13 cellular contexts compared by ENCODE assay signal in genomic region chr5:68548959-68549676, GRCh38.
A peak's percentile ranks its signal among the peaks of the same experiment; 100 is the strongest.
DNase-seq lines count a peak whose midpoint lies in the region; ATAC-seq, FAIRE-seq and TF ChIP-seq lines count a peak whose summit lies in the region.
"Had no signal": no experiment of that assay in that cellular context is flagged by ENCODE, and none has a peak within 500 bp of the region (broad histone marks: within the 10 kb centered on the region; RNA-seq: fewer than 3 reads in every experiment).

No MANE protein-coding gene starts in this region.

- peak; percentile 60 to 66 for ATAC-seq in stimulated activated naive B cell treated with anti-CD40 and anti-IgM and Interleukin-4, amounts not matched to agents 10 μg/mL and 1 μg/mL and 100 μg/mL, for 72 hours (replicated peaks)
- ATAC-seq in HG03520 (IDR thresholded peaks at IDR 0.05; ENCODE audit: unreplicated experiment) (no peak), GM19023 (IDR thresholded peaks at IDR 0.05; ENCODE audit: unreplicated experiment) (no peak)
- no peak for ATAC-seq in activated CD8-positive, alpha-beta T cell treated with anti-CD3 and anti-CD28 coated beads for 36 hours

- H3K27ac ChIP-seq in fibroblast of lung (ENCODE audit: insufficient read depth, low read length): no peak overlapping the region
- H3K27ac ChIP-seq: HL-60 had no signal

- no peaks in the 10 kb centered on the region for H3K79me2 ChIP-seq in fibroblast of lung (ENCODE audit: control insufficient read depth, insufficient read depth, low read length)

- no peak overlapping the region for H3K4me2 ChIP-seq in fibroblast of lung (ENCODE audit: extremely low read depth, insufficient read depth, low read length)

- peak overlapping the region; percentile 7 for H3K27ac Mint-ChIP-seq in stimulated activated naive B cell treated with anti-CD40 and anti-IgM and Interleukin-4, amounts not matched to agents 10 μg/mL and 1 μg/mL and 100 μg/mL, for 72 hours
- no peak overlapping the region for H3K27ac Mint-ChIP-seq in activated CD8-positive, alpha-beta T cell treated with anti-CD3 and anti-CD28 coated beads for 36 hours
- H3K27ac Mint-ChIP-seq: activated B cell treated with CpG ODN at 0.5 μM for 24 hours had no signal

- CTCF ChIA-PET in HEK293T (lab: Yijun Ruan, JAX): no interaction called here
- CTCF ChIA-PET in activated CD8-positive, alpha-beta T cell treated with anti-CD3 and anti-CD28 coated beads for 36 hours (lab: Charles Lee): no interaction called here

- intact Hi-C loops in activated CD8-positive, alpha-beta T cell treated with anti-CD3 and anti-CD28 coated beads for 36 hours (cut with micrococcal nuclease): no loop called here

- DNase-seq in HEK293T (ENCODE audit: extremely low spot score): no peak
- DNase-seq in RCC 7860 (ENCODE audit: low spot score): peak; percentile 74
- peak; percentile 82 to 90 for DNase-seq in fibroblast of lung (ENCODE audit: low read depth in 2 of 2)
- no peak for DNase-seq in stimulated activated naive B cell treated with anti-CD40 and anti-IgM and Interleukin-4, amounts not matched to agents 10 μg/mL and 1 μg/mL and 100 μg/mL, for 72 hours
- no peak for DNase-seq in activated CD8-positive, alpha-beta T cell treated with anti-CD3 and anti-CD28 coated beads for 36 hours
- DNase-seq: activated B cell treated with CpG ODN at 0.5 μM for 24 hours; activated effector memory CD4-positive, alpha-beta T cell treated with Interleukin-2 at 50 U/mL for 16 hours; DMS 273 treated with DMSO at 0.1 percent for 48 hours; NCI-H1417 treated with DMSO at 0.1 percent for 48 hours had no signal

- H3K9ac ChIP-seq in fibroblast of lung (ENCODE audit: insufficient read depth, low read length): no peak overlapping the region

- TF ChIP-seq CTCF in fibroblast of lung (conservative IDR thresholded peaks at IDR 0.05 in 1 of 2, IDR thresholded peaks at IDR 0.05 in 1 of 2; ENCODE audit: low read depth in 1 of 2, low read length in 2 of 2): no peak
- TF ChIP-seq CTCF in activated CD8-positive, alpha-beta T cell treated with anti-CD3 and anti-CD28 coated beads for 36 hours (IDR thresholded peaks at IDR 0.05): no peak

- POLR2A ChIA-PET in HEK293T (lab: Yijun Ruan, JAX): interaction anchor here (0.7 kb wide), 1 partner anchor 184 kb away, joined by 3 read pairs; no protein-coding TSS in a partner anchor
- POLR2A ChIA-PET in activated CD8-positive, alpha-beta T cell treated with anti-CD3 and anti-CD28 coated beads for 36 hours (lab: Charles Lee): no interaction called here

- H3K27me3 ChIP-seq in fibroblast of lung (ENCODE audit: control insufficient read depth, insufficient read depth, low read length): no peaks in the 10 kb centered on the region

- H3K36me3 ChIP-seq in fibroblast of lung (ENCODE audit: control insufficient read depth, insufficient read depth, low read length): no peaks in the 10 kb centered on the region

- H3K9me3 Mint-ChIP-seq in stimulated activated naive B cell treated with anti-CD40 and anti-IgM and Interleukin-4, amounts not matched to agents 10 μg/mL and 1 μg/mL and 100 μg/mL, for 72 hours: no peaks in the 10 kb centered on the region
- H3K9me3 Mint-ChIP-seq in activated CD8-positive, alpha-beta T cell treated with anti-CD3 and anti-CD28 coated beads for 36 hours: no peaks in the 10 kb centered on the region
- H3K9me3 Mint-ChIP-seq: activated B cell treated with CpG ODN at 0.5 μM for 24 hours had no signal

- no peaks in the 10 kb centered on the region for H4K20me1 ChIP-seq in fibroblast of lung (ENCODE audit: control insufficient read depth, extremely low read depth, insufficient read depth, low read length)

- FAIRE-seq in RCC 7860 (lab: Jason Lieb, UNC): peak; percentile 41
- FAIRE-seq: colon had no signal

- H3K36me3 Mint-ChIP-seq in stimulated activated naive B cell treated with anti-CD40 and anti-IgM and Interleukin-4, amounts not matched to agents 10 μg/mL and 1 μg/mL and 100 μg/mL, for 72 hours: peaks cover 0 to 3% of the 10 kb centered on the region in 2 donors
- H3K36me3 Mint-ChIP-seq in activated CD8-positive, alpha-beta T cell treated with anti-CD3 and anti-CD28 coated beads for 36 hours (ENCODE audit: low read depth): no peaks in the 10 kb centered on the region

- H2AFZ ChIP-seq in fibroblast of lung (ENCODE audit: low read length): no peak overlapping the region

- H3K4me3 ChIP-seq in fibroblast of lung (replicated peaks in 1 of 4; ENCODE audit: control extremely low read depth in 1 of 4, insufficient read depth in 1 of 4, low read depth in 3 of 4, low read length in 4 of 4): no peak overlapping the region

- H3K4me3 Mint-ChIP-seq in stimulated activated naive B cell treated with anti-CD40 and anti-IgM and Interleukin-4, amounts not matched to agents 10 μg/mL and 1 μg/mL and 100 μg/mL, for 72 hours: no peak overlapping the region
- H3K4me3 Mint-ChIP-seq in activated CD8-positive, alpha-beta T cell treated with anti-CD3 and anti-CD28 coated beads for 36 hours: no peak overlapping the region
- H3K4me3 Mint-ChIP-seq: activated B cell treated with CpG ODN at 0.5 μM for 24 hours had no signal

- peaks cover 10% of the 10 kb centered on the region for H3K4me1 ChIP-seq in fibroblast of lung (ENCODE audit: control insufficient read depth, extremely low read depth, insufficient read depth, low read length)

- H3K27me3 Mint-ChIP-seq in stimulated activated naive B cell treated with anti-CD40 and anti-IgM and Interleukin-4, amounts not matched to agents 10 μg/mL and 1 μg/mL and 100 μg/mL, for 72 hours: peaks cover 0 to 4% of the 10 kb centered on the region in 2 donors
- H3K27me3 Mint-ChIP-seq in activated CD8-positive, alpha-beta T cell treated with anti-CD3 and anti-CD28 coated beads for 36 hours: peaks cover 4% of the 10 kb centered on the region
- H3K27me3 Mint-ChIP-seq: activated B cell treated with CpG ODN at 0.5 μM for 24 hours had no signal

- H3K4me1 Mint-ChIP-seq in stimulated activated naive B cell treated with anti-CD40 and anti-IgM and Interleukin-4, amounts not matched to agents 10 μg/mL and 1 μg/mL and 100 μg/mL, for 72 hours: peaks cover 5 to 18% of the 10 kb centered on the region in 2 donors
- H3K4me1 Mint-ChIP-seq in activated CD8-positive, alpha-beta T cell treated with anti-CD3 and anti-CD28 coated beads for 36 hours (ENCODE audit: low read depth): no peaks in the 10 kb centered on the region
- H3K4me1 Mint-ChIP-seq: activated B cell treated with CpG ODN at 0.5 μM for 24 hours had no signal

- H3K9me3 ChIP-seq in fibroblast of lung (ENCODE audit: control insufficient read depth, insufficient read depth, low read depth, low read length): no peaks in the 10 kb centered on the region

TF ChIP-seq in HEK293T, 16 proteins besides CTCF, POLR2A, EP300 and RAD21:
- TF ChIP-seq BHLHE40 (IDR thresholded peaks at IDR 0.05; ENCODE audit: borderline replicate concordance) (no peak), FOXK2 (IDR thresholded peaks at IDR 0.05) (no peak), PKNOX1 (IDR thresholded peaks at IDR 0.05) (peak; percentile 93), FOXM1 (IDR thresholded peaks at IDR 0.05; ENCODE audit: borderline replicate concordance) (no peak), L3MBTL2 (conservative IDR thresholded peaks at IDR 0.05) (peak; percentile 24; the same call in 1 of the 2 replicates)

Comparison
In these comparisons a context has a peak if more than half of its experiments do, and no peak if none do; other contexts are left out.
1. DNase-seq: peak in RCC 7860 (single experiment) and fibroblast of lung (2 of 2); none in HEK293T (single experiment), stimulated activated naive B cell treated with anti-CD40 and anti-IgM and Interleukin-4, amounts not matched to agents 10 μg/mL and 1 μg/mL and 100 μg/mL, for 72 hours (single experiment) and activated CD8-positive, alpha-beta T cell treated with anti-CD3 and anti-CD28 coated beads for 36 hours (single experiment).
2. ATAC-seq: peak in stimulated activated naive B cell treated with anti-CD40 and anti-IgM and Interleukin-4, amounts not matched to agents 10 μg/mL and 1 μg/mL and 100 μg/mL, for 72 hours (2 of 2); none in HG03520 (single experiment), activated CD8-positive, alpha-beta T cell treated with anti-CD3 and anti-CD28 coated beads for 36 hours (single experiment) and GM19023 (single experiment).